16 cellular contexts compared by ENCODE assay signal in the genomic region with DNA sequence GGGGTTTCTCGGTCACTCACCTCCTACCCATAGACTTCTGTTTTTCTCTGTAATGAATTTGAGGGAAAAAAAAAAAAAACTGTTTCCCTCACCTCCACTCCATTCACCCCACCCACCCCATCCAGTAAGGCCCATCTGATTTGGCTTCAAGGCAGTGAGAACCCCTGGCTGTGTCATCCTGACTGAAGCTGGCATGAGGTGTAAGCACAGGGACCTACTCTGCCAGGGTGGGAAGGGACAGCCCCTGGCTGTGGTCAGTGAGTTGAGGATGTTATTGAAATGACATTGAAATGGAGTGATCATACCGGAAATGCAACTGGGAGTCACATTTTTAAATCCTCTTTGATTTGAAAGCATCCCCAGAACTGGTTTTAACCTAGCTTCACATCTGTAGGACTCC. TPM values are rescaled to one million over a fixed set of nuclear protein-coding genes. Genes with fewer than 3 reads are reported as not detected.
DNase-seq lines count a peak whose midpoint lies in the region; ATAC-seq, FAIRE-seq and TF ChIP-seq lines count a peak whose summit lies in the region.
"Had no signal": no experiment of that assay in that cellular context is flagged by ENCODE, and none has a peak within 500 bp of the region (broad histone marks: within the 10 kb centered on the region; RNA-seq: fewer than 3 reads in every experiment).

No MANE protein-coding gene starts in this region.

- H3K36me3 Mint-ChIP-seq in activated naive CD8-positive, alpha-beta T cell treated with anti-CD3 and anti-CD28 coated beads, Interleukin-2, amount 50 U/mL, for 24 hours (ENCODE audit: low read depth), result peaks cover 2% of the 10 kb centered on the region
- H3K36me3 Mint-ChIP-seq in activated naive CD8-positive, alpha-beta T cell treated with anti-CD3 and anti-CD28 coated beads for 36 hours, result peaks cover 2% of the 10 kb centered on the region
- H3K36me3 Mint-ChIP-seq in stimulated activated effector memory CD8-positive, alpha-beta T cell treated with anti-CD3 and anti-CD28 coated beads, Interleukin-12 subunit alpha, Interleukin-12 subunit beta, amount 100 ng/mL, for 72 hours, result no peaks in the 10 kb centered on the region
- H3K36me3 Mint-ChIP-seq in Calu3 (ENCODE audit: insufficient read depth, unreplicated experiment), result no peaks in the 10 kb centered on the region

- no peak overlapping the region for H3K4me3 Mint-ChIP-seq in activated naive CD8-positive, alpha-beta T cell treated with anti-CD3 and anti-CD28 coated beads, Interleukin-2, amount 50 U/mL, for 24 hours
- no peak overlapping the region for H3K4me3 Mint-ChIP-seq in activated naive CD8-positive, alpha-beta T cell treated with anti-CD3 and anti-CD28 coated beads for 36 hours
- H3K4me3 Mint-ChIP-seq in stimulated activated effector memory CD8-positive, alpha-beta T cell treated with anti-CD3 and anti-CD28 coated beads, Interleukin-12 subunit alpha, Interleukin-12 subunit beta, amount 100 ng/mL, for 72 hours, result no peak overlapping the region
- H3K4me3 Mint-ChIP-seq in Calu3 (ENCODE audit: low read depth, unreplicated experiment), result no peak overlapping the region
- H3K4me3 Mint-ChIP-seq: CD4-positive, alpha-beta T cell; GM23338 had no signal

- peak; percentile 21 for FAIRE-seq in GM18507 (lab: Jason Lieb, UNC)

- CTCF ChIA-PET in OCI-LY7 (lab: Charles Lee; ENCODE audit: unreplicated experiment) (no interaction called here), Calu3 (lab: Charles Lee) (no interaction called here)

- no TSS peak for BruUV-seq in OCI-LY7 (replicated peaks; lab: Mats Ljungman, UMichigan)
- BruUV-seq in Calu3 (replicated peaks; lab: Mats Ljungman, UMichigan), result no TSS peak

- H2AFZ ChIP-seq in OCI-LY7 (ENCODE audit: low read length) (peak overlapping the region; percentile 91), Karpas-422 (ENCODE audit: low read length) (no peak overlapping the region)
- H2AFZ ChIP-seq: GM23338 had no signal

- peaks cover 36% of the 10 kb centered on the region for H3K27me3 Mint-ChIP-seq in activated naive CD8-positive, alpha-beta T cell treated with anti-CD3 and anti-CD28 coated beads, Interleukin-2, amount 50 U/mL, for 24 hours
- H3K27me3 Mint-ChIP-seq in activated naive CD8-positive, alpha-beta T cell treated with anti-CD3 and anti-CD28 coated beads for 36 hours, result peaks cover 20% of the 10 kb centered on the region
- H3K27me3 Mint-ChIP-seq in Calu3 (ENCODE audit: unreplicated experiment), result no peaks in the 10 kb centered on the region

- intact Hi-C loops in OCI-LY7 (cut with micrococcal nuclease; ENCODE audit: unreplicated experiment), result no loop called here
- intact Hi-C loops in Calu3 (cut with micrococcal nuclease; ENCODE audit: unreplicated experiment), result loop anchor here (2.0 kb wide), 1 partner anchor 69 kb away; no protein-coding TSS in a partner anchor

- DNase-seq in activated naive CD8-positive, alpha-beta T cell treated with anti-CD3 and anti-CD28 coated beads, Interleukin-2, amount 50 U/mL, for 24 hours, result no peak
- DNase-seq in activated naive CD8-positive, alpha-beta T cell treated with anti-CD3 and anti-CD28 coated beads for 36 hours, result no peak
- DNase-seq in GM18507 (ENCODE audit: extremely low spot score, insufficient read length, low read depth) (no peak), OCI-LY7 (ENCODE audit: low spot score) (no peak), KBM-7 (no peak), Calu3 (no peak), Karpas-422 (no peak)
- no peak for DNase-seq in stimulated activated effector memory CD8-positive, alpha-beta T cell treated with anti-CD3 and anti-CD28 coated beads, Interleukin-12 subunit alpha, Interleukin-12 subunit beta, amount 100 ng/mL, for 72 hours (ENCODE audit: low spot score in 2 of 2)
- DNase-seq: CD4-positive, alpha-beta T cell; DMS79; NCI-H1436; NCI-H2029 treated with DMSO at 0.1 percent for 48 hours; NCI-H774 had no signal

- POLR2A ChIA-PET in OCI-LY7 (lab: Charles Lee), result interaction anchor here (0.6 kb wide), 1 partner anchor 19 kb away, joined by 3 read pairs; no protein-coding TSS in a partner anchor

- peak; percentile 47 for ATAC-seq in activated naive CD8-positive, alpha-beta T cell treated with anti-CD3 and anti-CD28 coated beads, Interleukin-2, amount 50 U/mL, for 24 hours
- ATAC-seq in stimulated activated effector memory CD8-positive, alpha-beta T cell treated with anti-CD3 and anti-CD28 coated beads, Interleukin-12 subunit alpha, Interleukin-12 subunit beta, amount 100 ng/mL, for 72 hours, result peak; percentile 69
- ATAC-seq: GM23338 had no signal

- H3K27ac ChIP-seq in OCI-LY7 (ENCODE audit: low read depth, low read length, poor library complexity, severe bottlenecking), result no peak overlapping the region
- no peak overlapping the region for H3K27ac ChIP-seq in Karpas-422 (ENCODE audit: low read length)
- H3K27ac ChIP-seq: HL-60, SJSA1 had no signal

- no peaks in the 10 kb centered on the region for H3K36me3 ChIP-seq in OCI-LY7 (ENCODE audit: insufficient read depth, low read length)
- H3K36me3 ChIP-seq in Karpas-422 (ENCODE audit: insufficient read depth, low read length), result no peaks in the 10 kb centered on the region
- H3K36me3 ChIP-seq: SJSA1 had no signal

- H3K4me3 ChIP-seq in OCI-LY7 (ENCODE audit: low read depth, low read length, poor library complexity, severe bottlenecking) (no peak overlapping the region), Karpas-422 (ENCODE audit: low read length) (no peak overlapping the region)
- H3K4me3 ChIP-seq: GM23338, SJSA1 had no signal

- in situ Hi-C loops in KBM-7 (cut with MboI; ENCODE audit: low pct_unique_long_range_greater_than_20kb, low sequenced_read_pairs), result no loop called here

- H3K4me1 Mint-ChIP-seq in activated naive CD8-positive, alpha-beta T cell treated with anti-CD3 and anti-CD28 coated beads, Interleukin-2, amount 50 U/mL, for 24 hours, result peaks cover 24% of the 10 kb centered on the region
- peaks cover 16% of the 10 kb centered on the region for H3K4me1 Mint-ChIP-seq in activated naive CD8-positive, alpha-beta T cell treated with anti-CD3 and anti-CD28 coated beads for 36 hours
- peaks cover 39% of the 10 kb centered on the region for H3K4me1 Mint-ChIP-seq in stimulated activated effector memory CD8-positive, alpha-beta T cell treated with anti-CD3 and anti-CD28 coated beads, Interleukin-12 subunit alpha, Interleukin-12 subunit beta, amount 100 ng/mL, for 72 hours
- no peaks in the 10 kb centered on the region for H3K4me1 Mint-ChIP-seq in Calu3 (ENCODE audit: low read depth, unreplicated experiment)

- no peaks in the 10 kb centered on the region for H3K9me3 ChIP-seq in OCI-LY7 (ENCODE audit: low read length)
- H3K9me3 ChIP-seq in Karpas-422 (ENCODE audit: low read length), result no peaks in the 10 kb centered on the region
- H3K9me3 ChIP-seq: SJSA1 had no signal

- H3K79me2 ChIP-seq in OCI-LY7 (ENCODE audit: insufficient read depth, low read depth, low read length), result no peaks in the 10 kb centered on the region
- H3K79me2 ChIP-seq in Karpas-422 (ENCODE audit: low read length), result no peaks in the 10 kb centered on the region

- H4K20me1 ChIP-seq in OCI-LY7 (ENCODE audit: insufficient read depth, low read length), result no peaks in the 10 kb centered on the region
- H4K20me1 ChIP-seq in Karpas-422 (ENCODE audit: insufficient read depth, low read depth, low read length), result no peaks in the 10 kb centered on the region

- no peak overlapping the region for H3K9ac ChIP-seq in Karpas-422 (ENCODE audit: low read length)

- H3K4me2 ChIP-seq in OCI-LY7 (ENCODE audit: low read length), result peak overlapping the region; percentile 26
- no peak overlapping the region for H3K4me2 ChIP-seq in Karpas-422 (ENCODE audit: low read depth, low read length, poor library complexity, severe bottlenecking)
- H3K4me2 ChIP-seq: GM23338 had no signal

- H3K27ac Mint-ChIP-seq in activated naive CD8-positive, alpha-beta T cell treated with anti-CD3 and anti-CD28 coated beads, Interleukin-2, amount 50 U/mL, for 24 hours, result no peak overlapping the region
- no peak overlapping the region for H3K27ac Mint-ChIP-seq in activated naive CD8-positive, alpha-beta T cell treated with anti-CD3 and anti-CD28 coated beads for 36 hours
- no peak overlapping the region for H3K27ac Mint-ChIP-seq in stimulated activated effector memory CD8-positive, alpha-beta T cell treated with anti-CD3 and anti-CD28 coated beads, Interleukin-12 subunit alpha, Interleukin-12 subunit beta, amount 100 ng/mL, for 72 hours
- H3K27ac Mint-ChIP-seq in Calu3 (ENCODE audit: unreplicated experiment), result no peak overlapping the region
- H3K27ac Mint-ChIP-seq: CD4-positive, alpha-beta T cell; GM23338 had no signal

- H3K9me2 ChIP-seq in OCI-LY7 (ENCODE audit: insufficient read depth, low read length) (no peaks in the 10 kb centered on the region), Karpas-422 (replicated peaks; ENCODE audit: insufficient read depth, low read length) (no peaks in the 10 kb centered on the region)

- peaks cover 48% of the 10 kb centered on the region for H3K4me1 ChIP-seq in OCI-LY7 (ENCODE audit: insufficient read depth, low read length, poor library complexity, severe bottlenecking)
- no peaks in the 10 kb centered on the region for H3K4me1 ChIP-seq in Karpas-422 (ENCODE audit: low read length)
- H3K4me1 ChIP-seq: SJSA1 had no signal

- H3K27me3 ChIP-seq in Karpas-422 (ENCODE audit: low read length), result no peaks in the 10 kb centered on the region

- no peak for TF ChIP-seq CTCF in OCI-LY7 (conservative IDR thresholded peaks at IDR 0.05; ENCODE audit: low read length)
- TF ChIP-seq CTCF in Calu3 (IDR thresholded peaks at IDR 0.05; ENCODE audit: unreplicated experiment), result no peak

- peaks cover 8% of the 10 kb centered on the region for H3K9me3 Mint-ChIP-seq in activated naive CD8-positive, alpha-beta T cell treated with anti-CD3 and anti-CD28 coated beads, Interleukin-2, amount 50 U/mL, for 24 hours
- peaks cover 2% of the 10 kb centered on the region for H3K9me3 Mint-ChIP-seq in activated naive CD8-positive, alpha-beta T cell treated with anti-CD3 and anti-CD28 coated beads for 36 hours
- no peaks in the 10 kb centered on the region for H3K9me3 Mint-ChIP-seq in stimulated activated effector memory CD8-positive, alpha-beta T cell treated with anti-CD3 and anti-CD28 coated beads, Interleukin-12 subunit alpha, Interleukin-12 subunit beta, amount 100 ng/mL, for 72 hours
- no peaks in the 10 kb centered on the region for H3K9me3 Mint-ChIP-seq in Calu3 (ENCODE audit: low read depth, unreplicated experiment)
- H3K9me3 Mint-ChIP-seq: CD4-positive, alpha-beta T cell; GM23338 had no signal

RNA-seq across cellular contexts. Expression of a gene that starts 19.1 kb away (rescaled TPM):
- total RNA-seq in activated naive CD8-positive, alpha-beta T cell treated with anti-CD3 and anti-CD28 coated beads for 36 hours, result 10 to 100 TPM; 19.9 TPM
- 10.9 and 16.0 TPM in 2 replicates for total RNA-seq in OCI-LY7 (2014; rRNA removed; shearing (Covaris generic))
- total RNA-seq in OCI-LY7 (2022), result 20.3 and 21.2 TPM in 2 replicates
- 17.6 and 18.4 TPM in 2 replicates for total RNA-seq in Calu3 (2022)
- total RNA-seq in Karpas-422 (2014; rRNA removed; shearing (Covaris generic); ENCODE audit: low replicate concordance), result 29.7 and 51.9 TPM in 2 replicates
